Comparison of ENCODE assay signal across 8 cellular contexts in the genomic region with DNA sequence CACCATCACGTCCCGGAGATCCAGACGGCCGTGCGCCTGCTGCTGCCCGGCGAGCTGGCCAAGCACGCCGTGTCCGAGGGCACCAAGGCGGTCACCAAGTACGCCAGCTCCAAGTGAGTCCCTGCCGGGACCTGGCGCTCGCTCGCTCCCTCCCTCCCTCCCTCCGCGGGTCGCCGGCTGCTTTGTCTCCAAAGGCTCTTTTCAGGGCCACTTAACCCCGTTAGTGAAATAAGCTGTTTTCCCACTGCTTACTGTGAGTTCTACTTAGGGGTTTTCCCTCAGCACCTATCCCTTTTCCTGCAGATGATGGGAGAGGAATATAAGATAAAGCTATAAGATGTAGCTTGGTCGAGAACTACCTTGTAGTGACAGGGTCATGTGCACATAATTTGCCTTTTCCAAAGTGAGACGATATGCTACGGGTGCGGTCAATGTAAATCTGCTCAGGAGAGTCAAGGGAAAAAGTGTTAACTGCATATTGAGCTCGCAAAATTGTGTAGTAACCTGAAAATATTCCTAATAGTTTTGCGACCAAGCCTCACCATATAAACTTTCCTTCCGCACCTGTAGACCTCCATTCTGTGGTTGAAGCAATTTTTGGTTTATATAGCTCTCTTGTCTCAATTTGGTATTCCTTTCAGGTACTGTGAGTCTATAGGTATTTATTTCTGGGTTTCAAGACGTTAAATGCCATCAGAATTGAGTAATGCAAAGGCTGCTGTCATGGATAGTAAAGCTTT. TPM values are rescaled to one million over a fixed set of nuclear protein-coding genes. Genes with fewer than 3 reads are reported as not detected.
A peak's percentile ranks its signal among the peaks of the same experiment; 100 is the strongest.
DNase-seq lines count a peak whose midpoint lies in the region; ATAC-seq and TF ChIP-seq lines count a peak whose summit lies in the region.

No MANE protein-coding gene starts in this region.

- peaks cover 45% of the 10 kb centered on the region for H3K4me1 Mint-ChIP-seq in HFFc6 (ENCODE audit: low read depth)
- H3K4me1 Mint-ChIP-seq in activated CD4-positive, alpha-beta memory T cell treated with anti-CD3 and anti-CD28 coated beads for 36 hours (ENCODE audit: low read depth) = peaks cover 42% of the 10 kb centered on the region

- DNase-seq in HFFc6 (no peak), left ventricle myocardium inferior (no peak), gastrocnemius medialis (no peak), nucleus accumbens (lab: John Stamatoyannopoulos, UW) (no peak), hepatic stellate cell (ENCODE audit: low spot score) (no peak)
- no peak for DNase-seq in activated CD4-positive, alpha-beta memory T cell treated with anti-CD3 and anti-CD28 coated beads for 36 hours

- CTCF ChIA-PET in activated CD4-positive, alpha-beta memory T cell treated with anti-CD3 and anti-CD28 coated beads for 36 hours (lab: Charles Lee) = interaction anchor here (1.2 kb wide), 1 partner anchor 41 kb away, joined by 3 read pairs; no protein-coding TSS in a partner anchor

- H3K9me3 Mint-ChIP-seq in HFFc6 = no peaks in the 10 kb centered on the region
- no peaks in the 10 kb centered on the region for H3K9me3 Mint-ChIP-seq in activated CD4-positive, alpha-beta memory T cell treated with anti-CD3 and anti-CD28 coated beads for 36 hours

- peak overlapping the region; percentile 92 for H3K27ac Mint-ChIP-seq in HFFc6
- H3K27ac Mint-ChIP-seq in activated CD4-positive, alpha-beta memory T cell treated with anti-CD3 and anti-CD28 coated beads for 36 hours = peak overlapping the region; percentile 92

- H3K9me3 ChIP-seq in left ventricle myocardium inferior (replicated peaks) = no peaks in the 10 kb centered on the region
- H3K9me3 ChIP-seq in gastrocnemius medialis = no peaks in the 10 kb centered on the region

- H3K4me1 ChIP-seq in left ventricle myocardium inferior = peaks cover 41% of the 10 kb centered on the region
- peaks cover 7 to 20% of the 10 kb centered on the region in 2 donors for H3K4me1 ChIP-seq in gastrocnemius medialis

- POLR2A ChIA-PET in activated CD4-positive, alpha-beta memory T cell treated with anti-CD3 and anti-CD28 coated beads for 36 hours (lab: Charles Lee) = interaction anchor here (1.0 to 4.7 kb wide), 2 partner anchors 43 to 116 kb away, joined by 3 to 118 read pairs; a partner anchor contains a TSS

- H3K27me3 ChIP-seq in left ventricle myocardium inferior (ENCODE audit: low read depth) = no peaks in the 10 kb centered on the region
- H3K27me3 ChIP-seq in gastrocnemius medialis = no peaks in the 10 kb centered on the region

- TF ChIP-seq CTCF in HFFc6 (IDR thresholded peaks at IDR 0.05) (no peak), left ventricle myocardium inferior (IDR thresholded peaks at IDR 0.05; ENCODE audit: borderline replicate concordance) (no peak), gastrocnemius medialis (IDR thresholded peaks at IDR 0.05 in 4 of 5, conservative IDR thresholded peaks at IDR 0.05 in 1 of 5) (no peak)

- peak overlapping the region; percentile 67 for H3K4me3 ChIP-seq in left ventricle myocardium inferior
- H3K4me3 ChIP-seq in gastrocnemius medialis = peak overlapping the region; percentile 42 to 61 (median 52)

- peaks cover 19% of the 10 kb centered on the region for H3K36me3 Mint-ChIP-seq in HFFc6 (ENCODE audit: low read depth)
- H3K36me3 Mint-ChIP-seq in activated CD4-positive, alpha-beta memory T cell treated with anti-CD3 and anti-CD28 coated beads for 36 hours = peaks cover 6% of the 10 kb centered on the region

- H3K4me3 Mint-ChIP-seq in HFFc6 = peak overlapping the region; percentile 94
- peak overlapping the region; percentile 84 for H3K4me3 Mint-ChIP-seq in activated CD4-positive, alpha-beta memory T cell treated with anti-CD3 and anti-CD28 coated beads for 36 hours

- ATAC-seq in gastrocnemius medialis = no peak
- ATAC-seq in HG02642 (IDR thresholded peaks at IDR 0.05; ENCODE audit: poor library complexity, unreplicated experiment) = no peak
- no peak for ATAC-seq in HG03039 (IDR thresholded peaks at IDR 0.05; ENCODE audit: unreplicated experiment)

- no peak for TF ChIP-seq POLR2A in gastrocnemius medialis (IDR thresholded peaks at IDR 0.05)

- intact Hi-C loops in activated CD4-positive, alpha-beta memory T cell treated with anti-CD3 and anti-CD28 coated beads for 36 hours (cut with micrococcal nuclease) = no loop called here
- intact Hi-C loops in left ventricle myocardium inferior (cut with micrococcal nuclease) (no loop called here), gastrocnemius medialis (cut with DNase I; ENCODE audit: low total_unique reads) (no loop called here)

- peak overlapping the region; percentile 69 for H3K27ac ChIP-seq in left ventricle myocardium inferior (replicated peaks)
- H3K27ac ChIP-seq in gastrocnemius medialis = peak overlapping the region; percentile 54 to 76 (median 62)

- no peaks in the 10 kb centered on the region for H3K36me3 ChIP-seq in left ventricle myocardium inferior
- H3K36me3 ChIP-seq in gastrocnemius medialis = no peaks in the 10 kb centered on the region

- peaks cover 4% of the 10 kb centered on the region; the same call in 1 of the 2 replicates for H3K27me3 Mint-ChIP-seq in HFFc6 (ENCODE audit: insufficient read depth)
- H3K27me3 Mint-ChIP-seq in activated CD4-positive, alpha-beta memory T cell treated with anti-CD3 and anti-CD28 coated beads for 36 hours = no peaks in the 10 kb centered on the region

- in situ Hi-C loops in gastrocnemius medialis (cut with MboI; ENCODE audit: low sequenced_read_pairs in 4 of 4) = no loop called here

RNA-seq across cellular contexts. Expression of a gene that starts 55.9 kb away (rescaled TPM):
- 1 to 10 TPM; 5.3 to 8.9 (median 6.7) TPM for total RNA-seq in HFFc6 (2021; fragmentation: NEBNext Ultra II Directional; extraction: Animal tissue kit (Norgen Biotek cat#: 25700))
- total RNA-seq in activated CD4-positive, alpha-beta memory T cell treated with anti-CD3 and anti-CD28 coated beads for 36 hours = 10 to 100 TPM; 27.9 to 29.6 TPM
- 19.4 TPM for total RNA-seq in left ventricle myocardium inferior
- 10 to 100 TPM; 17.0 to 35.4 (median 28.7) TPM for total RNA-seq in gastrocnemius medialis
